23 cellular contexts compared by ENCODE assay signal in genomic region chr6:100210138-100210872, GRCh38.
DNase-seq lines count a peak whose midpoint lies in the region; ATAC-seq and TF ChIP-seq lines count a peak whose summit lies in the region.
"Had no signal": no experiment of that assay in that cellular context is flagged by ENCODE, and none has a peak within 500 bp of the region (broad histone marks: within the 10 kb centered on the region; RNA-seq: fewer than 3 reads in every experiment).

No MANE protein-coding gene starts in this region.

- CTCF ChIA-PET in PC-9 (lab: Charles Lee) = no interaction called here

- H3K27ac Mint-ChIP-seq in glutamatergic neuron (ENCODE audit: unreplicated experiment) = peak overlapping the region; percentile 97
- H3K27ac Mint-ChIP-seq: effector memory CD8-positive, alpha-beta T cell; progenitor cell of endocrine pancreas had no signal

- no TSS peak for BruUV-seq in PC-9 (replicated peaks; lab: Mats Ljungman, UMichigan)

- H3K9me3 Mint-ChIP-seq in glutamatergic neuron (ENCODE audit: unreplicated experiment) = peaks cover 12% of the 10 kb centered on the region
- H3K9me3 Mint-ChIP-seq: activated T-cell treated with anti-CD3 and anti-CD28 coated beads, Interleukin-2, amount 50 U/mL, for 4 hours; effector memory CD8-positive, alpha-beta T cell had no signal

- peaks cover 51% of the 10 kb centered on the region for H3K4me1 Mint-ChIP-seq in glutamatergic neuron (ENCODE audit: low read depth, unreplicated experiment)

- H3K36me3 ChIP-seq in PC-9 (ENCODE audit: low read depth) (no peaks in the 10 kb centered on the region), BE2C (no peaks in the 10 kb centered on the region)
- H3K36me3 ChIP-seq: gastroesophageal sphincter, neutrophil, upper lobe of left lung had no signal

- H3K4me1 ChIP-seq in PC-9 (replicated peaks; ENCODE audit: insufficient read depth) = peaks cover 16% of the 10 kb centered on the region
- no peaks in the 10 kb centered on the region for H3K4me1 ChIP-seq in BE2C
- H3K4me1 ChIP-seq: gastroesophageal sphincter, upper lobe of left lung had no signal

- peak overlapping the region; percentile 45 for H3K27ac ChIP-seq in PC-9
- H3K27ac ChIP-seq: gastroesophageal sphincter, neutrophil, RWPE1, upper lobe of left lung had no signal

- TF ChIP-seq CTCF in PC-9 (conservative IDR thresholded peaks at IDR 0.05) = no peak
- TF ChIP-seq CTCF in glutamatergic neuron (IDR thresholded peaks at IDR 0.05; ENCODE audit: partially characterized antibody, unreplicated experiment) = no peak
- no peak for TF ChIP-seq CTCF in BE2C (IDR thresholded peaks at IDR 0.05; ENCODE audit: low read depth, low read length)

- DNase-seq in NCI-H748 (lab: John Stamatoyannopoulos, UW; ENCODE audit: unreplicated experiment) (peak; percentile 30), NCI-H748 treated with DMSO at 0.1 percent for 48 hours (lab: John Stamatoyannopoulos, UW) (no peak), PC-9 (no peak), glutamatergic neuron (peak; percentile 42), kidney tubule cell (ENCODE audit: low spot score) (no peak), BE2C (no peak)
- DNase-seq: activated CD4-positive, alpha-beta T cell treated with anti-CD3 and anti-CD28 coated beads for 48 hours; activated naive CD4-positive, alpha-beta T cell treated with Interleukin-2 at 50 U/mL for 16 hours; activated T-cell treated with anti-CD3 and anti-CD28 coated beads, Interleukin-2, amount 50 U/mL, for 4 hours; effector memory CD8-positive, alpha-beta T cell; H7; NCI-H1092; NCI-H2029; upper lobe of left lung had no signal

- intact Hi-C loops in PC-9 (cut with micrococcal nuclease; ENCODE audit: unreplicated experiment) = no loop called here

- no peaks in the 10 kb centered on the region for H3K79me2 ChIP-seq in PC-9 (ENCODE audit: low read depth)

- H3K9me2 ChIP-seq in PC-9 (ENCODE audit: insufficient read depth) = no peaks in the 10 kb centered on the region

- H2AFZ ChIP-seq in PC-9 = no peak overlapping the region

- H3K4me3 ChIP-seq in PC-9 (no peak overlapping the region), BE2C (ENCODE audit: low read depth, low read length) (no peak overlapping the region)
- H3K4me3 ChIP-seq: gastroesophageal sphincter, GM12878, lung, skin epidermis, upper lobe of left lung had no signal

- peaks cover 11% of the 10 kb centered on the region for H3K27me3 Mint-ChIP-seq in glutamatergic neuron (ENCODE audit: unreplicated experiment)
- H3K27me3 Mint-ChIP-seq: progenitor cell of endocrine pancreas had no signal

- peak overlapping the region; percentile 67 for H3K4me3 Mint-ChIP-seq in glutamatergic neuron (ENCODE audit: unreplicated experiment)
- H3K4me3 Mint-ChIP-seq: activated T-cell treated with anti-CD3 and anti-CD28 coated beads, Interleukin-2, amount 50 U/mL, for 4 hours; effector memory CD8-positive, alpha-beta T cell had no signal

- H3K4me2 ChIP-seq in PC-9 = peak overlapping the region; percentile 7; the same call in 1 of the 2 replicates

- H3K9me3 ChIP-seq in PC-9 (ENCODE audit: insufficient read depth, low read depth) (peaks cover 3% of the 10 kb centered on the region; the same call in 1 of the 2 replicates), BE2C (no peaks in the 10 kb centered on the region)
- H3K9me3 ChIP-seq: gastroesophageal sphincter, neutrophil, upper lobe of left lung had no signal

- H4K20me1 ChIP-seq in PC-9 (ENCODE audit: insufficient read depth) = no peaks in the 10 kb centered on the region

- no peaks in the 10 kb centered on the region for H3F3A ChIP-seq in PC-9 (ENCODE audit: insufficient read depth, low read depth)

- no peaks in the 10 kb centered on the region for H3K36me3 Mint-ChIP-seq in glutamatergic neuron (ENCODE audit: unreplicated experiment)

- H3K27me3 ChIP-seq in PC-9 (ENCODE audit: insufficient read depth, low read depth) = no peaks in the 10 kb centered on the region
- no peaks in the 10 kb centered on the region for H3K27me3 ChIP-seq in BE2C
- H3K27me3 ChIP-seq: gastroesophageal sphincter, neutrophil, upper lobe of left lung had no signal

- ATAC-seq in HG02970 (IDR thresholded peaks at IDR 0.05; ENCODE audit: low FRiP score, unreplicated experiment) (no peak), HG03159 (IDR thresholded peaks at IDR 0.05; ENCODE audit: unreplicated experiment) (no peak)
- ATAC-seq: activated T-cell treated with anti-CD3 and anti-CD28 coated beads, Interleukin-2, amount 50 U/mL, for 4 hours; effector memory CD8-positive, alpha-beta T cell; gastroesophageal sphincter; GM12878 had no signal

- POLR2A ChIA-PET in PC-9 (lab: Charles Lee; ENCODE audit: unreplicated experiment) = no interaction called here

Comparison
In these comparisons a context has a peak if more than half of its experiments do, and no peak if none do; other contexts are left out.
1. DNase-seq: peak in NCI-H748 (single experiment) and glutamatergic neuron (single experiment); none in NCI-H748 treated with DMSO at 0.1 percent for 48 hours (single experiment), PC-9 (0 of 2), kidney tubule cell (single experiment) and BE2C (single experiment).